In the genomic region with DNA sequence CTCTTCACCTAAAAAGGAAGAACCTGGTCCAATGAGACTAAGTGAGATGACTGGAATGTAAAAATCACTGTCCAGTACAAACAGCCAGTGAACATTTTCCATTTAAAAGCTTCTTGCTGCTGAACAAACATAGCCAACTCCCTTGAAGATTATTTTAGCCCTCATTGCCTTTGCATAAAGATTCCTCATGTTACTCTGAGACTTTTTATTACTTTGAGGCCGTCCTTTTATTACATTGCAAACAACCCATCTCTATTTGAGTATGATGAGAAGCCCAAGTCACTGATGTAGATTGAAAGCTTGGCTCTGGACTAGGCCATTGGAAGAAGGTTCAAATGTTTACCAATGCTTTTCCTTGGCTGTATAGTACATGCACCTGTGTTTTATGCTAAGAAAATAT, we compare ENCODE assay signal across 16 cellular contexts.
"Had no signal": no experiment of that assay in that cellular context is flagged by ENCODE, and none has a peak within 500 bp of the region (broad histone marks: within the 10 kb centered on the region; RNA-seq: fewer than 3 reads in every experiment).

No MANE protein-coding gene starts in this region.

- DNase-seq: effector memory CD8-positive, alpha-beta T cell; foreskin keratinocyte; kidney; left cardiac atrium; mesendoderm; naive thymus-derived CD8-positive, alpha-beta T cell; stimulated activated CD4-positive, alpha-beta T cell treated with anti-CD3 and anti-CD28 coated beads, Interleukin-2, amount 100 ng/mL, for 24 hours; stimulated activated CD4-positive, alpha-beta T cell treated with anti-CD3 and anti-CD28 coated beads, Interleukin-4, amount 100 ng/mL, for 4 hours; stimulated activated naive B cell treated with anti-CD40 and anti-IgM and Interleukin-4, amounts not matched to agents 10 μg/mL and 1 μg/mL and 100 μg/mL, for 72 hours; stimulated activated naive CD8-positive, alpha-beta T cell treated with anti-CD3 and anti-CD28 coated beads, Interleukin-15, amount 100 ng/mL, for 72 hours; upper lobe of right lung had no signal

- H3K27ac ChIP-seq: epithelial cell of prostate, foreskin keratinocyte, neutrophil, skin epidermis, tibial nerve, upper lobe of right lung had no signal

- H3K4me3 ChIP-seq: skin epidermis, tibial nerve, upper lobe of right lung had no signal

- H3K4me1 ChIP-seq: foreskin keratinocyte, tibial nerve, upper lobe of right lung had no signal

- H3K36me3 ChIP-seq: neutrophil, tibial nerve, upper lobe of right lung had no signal

- H3K27me3 ChIP-seq: foreskin keratinocyte, neutrophil, tibial nerve, upper lobe of right lung had no signal

- ATAC-seq: effector memory CD8-positive, alpha-beta T cell; foreskin keratinocyte; left cardiac atrium; naive thymus-derived CD8-positive, alpha-beta T cell; sciatic nerve; stimulated activated naive B cell treated with anti-CD40 and anti-IgM and Interleukin-4, amounts not matched to agents 10 μg/mL and 1 μg/mL and 100 μg/mL, for 72 hours; stimulated activated naive CD8-positive, alpha-beta T cell treated with anti-CD3 and anti-CD28 coated beads, Interleukin-15, amount 100 ng/mL, for 72 hours; upper lobe of right lung had no signal

- H3K9me3 ChIP-seq: neutrophil, tibial nerve, upper lobe of right lung had no signal
